25 cellular contexts compared by ENCODE assay signal in genomic region chr6:163364641-163365040, GRCh38.
"Had no signal": no experiment of that assay in that cellular context is flagged by ENCODE, and none has a peak within 500 bp of the region (broad histone marks: within the 10 kb centered on the region; RNA-seq: fewer than 3 reads in every experiment).

No MANE protein-coding gene starts in this region.

- H3K9me3 ChIP-seq: colonic mucosa, esophagus squamous epithelium, gastrocnemius medialis, left lung, lower lobe of right lung, mucosa of descending colon had no signal

- H3K27me3 ChIP-seq: colonic mucosa, esophagus squamous epithelium, gastrocnemius medialis, hepatocyte, left lung had no signal

- H3K4me1 ChIP-seq: colonic mucosa, esophagus squamous epithelium, gastrocnemius medialis had no signal

- H3K27ac ChIP-seq: colonic mucosa, epithelial cell of prostate, esophagus squamous epithelium, gastrocnemius medialis, hepatocyte, left lung, lower lobe of right lung had no signal

- H3K4me3 ChIP-seq: colonic mucosa, esophagus squamous epithelium, gastrocnemius medialis, hepatocyte, left lung, lower lobe of right lung, mucosa of descending colon had no signal

- ATAC-seq: effector memory CD8-positive, alpha-beta T cell; esophagus mucosa; gastrocnemius medialis; left lung; left ventricle myocardium superior; lower lobe of right lung; mucosa of descending colon had no signal

- DNase-seq: colonic mucosa; cortex of kidney; effector CD8-positive, alpha-beta T cell; effector memory CD8-positive, alpha-beta T cell; endodermal cell; erythroblast; esophagus squamous epithelium; foreskin fibroblast; foreskin melanocyte; gastrocnemius medialis; glutamatergic neuron; head of caudate nucleus; hypothalamus; immature natural killer cell; islet precursor cell; kidney; kidney glomerular epithelial cell; left lung; left ventricle myocardium superior; lower lobe of right lung; mesenchymal stem cell; mucosa of descending colon had no signal
